Comparison of ENCODE assay signal across 16 cellular contexts in the genomic region with DNA sequence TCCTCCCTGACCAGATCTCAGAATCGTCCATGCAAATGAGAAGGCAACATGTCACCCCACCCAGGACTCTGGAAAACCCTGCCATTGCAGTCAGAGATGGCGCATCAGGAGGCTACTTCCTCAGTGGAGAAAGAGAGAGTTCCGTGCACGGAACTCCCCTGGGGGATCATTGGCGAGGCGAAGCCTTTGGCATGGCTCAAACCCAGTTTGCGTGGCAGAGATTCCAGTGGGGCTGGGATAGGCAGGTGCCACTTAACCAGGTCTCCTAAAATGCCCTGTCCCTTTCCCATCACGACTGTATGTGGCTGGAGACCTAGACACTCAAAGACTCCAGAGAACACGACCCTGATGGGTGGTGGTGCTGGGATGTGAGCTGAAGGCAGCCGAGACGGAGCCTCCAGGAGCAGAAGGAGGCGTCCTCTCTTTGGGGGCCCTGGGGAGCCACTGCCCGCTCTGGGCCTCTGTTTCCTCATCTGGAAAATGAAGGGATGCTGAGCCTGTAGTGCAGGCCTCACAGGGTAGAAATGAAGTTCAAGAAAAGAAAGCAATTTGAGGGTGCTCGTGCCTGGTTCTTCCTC. TPM values are rescaled to one million over a fixed set of nuclear protein-coding genes. Genes with fewer than 3 reads are reported as not detected.
DNase-seq lines count a peak whose midpoint lies in the region; ATAC-seq and TF ChIP-seq lines count a peak whose summit lies in the region.
"Had no signal": no experiment of that assay in that cellular context is flagged by ENCODE, and none has a peak within 500 bp of the region (broad histone marks: within the 10 kb centered on the region; RNA-seq: fewer than 3 reads in every experiment).

No MANE protein-coding gene starts in this region.

- H3K4me2 ChIP-seq in H9 (ENCODE audit: insufficient read depth, insufficient read length, low read length): no peak overlapping the region

- H4K91ac ChIP-seq in H9 (ENCODE audit: insufficient read length, low read depth, low read length): no peak overlapping the region

- H3K56ac ChIP-seq in H9 (ENCODE audit: insufficient read length, low read depth, low read length): no peak overlapping the region

- no peak overlapping the region for H4K5ac ChIP-seq in H9 (ENCODE audit: insufficient read length, low read depth, low read length)

- H3K9me3 Mint-ChIP-seq in activated naive CD4-positive, alpha-beta T cell treated with anti-CD3 and anti-CD28 coated beads for 36 hours: peaks cover 1% of the 10 kb centered on the region
- no peaks in the 10 kb centered on the region for H3K9me3 Mint-ChIP-seq in immature natural killer cell
- H3K9me3 Mint-ChIP-seq in H9: no peaks in the 10 kb centered on the region

- TF ChIP-seq POLR2A in Peyer's patch (IDR thresholded peaks at IDR 0.05) (no peak), transverse colon (IDR thresholded peaks at IDR 0.05) (no peak)

- no peak overlapping the region for H3K23ac ChIP-seq in H9 (ENCODE audit: insufficient read length, low read depth, low read length)

- CTCF ChIA-PET in activated naive CD4-positive, alpha-beta T cell treated with anti-CD3 and anti-CD28 coated beads for 36 hours (lab: Charles Lee): interaction anchor here (1.2 to 1.4 kb wide), 2 partner anchors 21 to 68 kb away, joined by 3 to 6 read pairs; no protein-coding TSS in a partner anchor

- no peak overlapping the region for H3K18ac ChIP-seq in H9 (ENCODE audit: insufficient read length, low read depth, low read length)

- H3T11ph ChIP-seq in H9 (ENCODE audit: low read length): no peak overlapping the region

- no peak overlapping the region for H2BK20ac ChIP-seq in H9 (ENCODE audit: low read depth, low read length, poor library complexity, severe bottlenecking)

- no peak for TF ChIP-seq EP300 in transverse colon (IDR thresholded peaks at IDR 0.05; ENCODE audit: low read depth)

- DNase-seq in activated naive CD4-positive, alpha-beta T cell treated with anti-CD3 and anti-CD28 coated beads for 36 hours: no peak
- no peak for DNase-seq in activated naive CD4-positive, alpha-beta T cell treated with anti-CD3 and anti-CD28 coated beads, Interleukin-2, amount 50 U/mL, for 16 hours
- DNase-seq in Peyer's patch: peak in 1 of 3 donors; percentile 30
- no peak for DNase-seq in immature natural killer cell
- DNase-seq in transverse colon: no peak
- no peak for DNase-seq in HuH-7.5 (ENCODE audit: low spot score)
- no peak for DNase-seq in H9
- DNase-seq in left ventricle myocardium superior: no peak
- DNase-seq: EL, NCI-H1092 treated with DMSO at 0.1 percent for 48 hours, NCI-H82, retina had no signal

- H3K4me3 ChIP-seq in Peyer's patch (peak overlapping the region in 1 of 4 donors; percentile 28), transverse colon (no peak overlapping the region)
- H3K4me3 ChIP-seq: ascending aorta, SJSA1, thyroid gland had no signal

- 89 to 100% methylated on average over 1 to 14 of the region's 14 CpGs for WGBS in transverse colon (ENCODE audit: low coverage in 1 of 2), 2 donors
- no CpG with 5 or more reads among the region's 14 CpGs for WGBS in H9 (ENCODE audit: extremely low coverage, insufficient read length, low lambda C conversion rate)

- no peak for TF ChIP-seq CTCF in Peyer's patch (IDR thresholded peaks at IDR 0.05)
- TF ChIP-seq CTCF in transverse colon (IDR thresholded peaks at IDR 0.05): no peak
- TF ChIP-seq CTCF in H9 (conservative IDR thresholded peaks at IDR 0.05): no peak

- peak overlapping the region; percentile 100 for H3K27ac Mint-ChIP-seq in activated naive CD4-positive, alpha-beta T cell treated with anti-CD3 and anti-CD28 coated beads for 36 hours
- H3K27ac Mint-ChIP-seq in immature natural killer cell (peak overlapping the region; percentile 98 to 100 (median 100)), H9 (peak overlapping the region in 1 of 3 experiments; percentile 34; a peak in 2 of 7 replicates)

- H3K9ac ChIP-seq in H9 (ENCODE audit: extremely low read depth, insufficient read length, low read length): no peak overlapping the region

- H4K8ac ChIP-seq in H9 (replicated peaks; ENCODE audit: insufficient read length, low read depth, low read length): no peak overlapping the region

- H4K20me1 ChIP-seq in H9 (ENCODE audit: control insufficient read depth, insufficient read depth, insufficient read length): no peaks in the 10 kb centered on the region

- H3K27me3 ChIP-seq in Peyer's patch: no peaks in the 10 kb centered on the region
- no peaks in the 10 kb centered on the region for H3K27me3 ChIP-seq in transverse colon
- no peaks in the 10 kb centered on the region for H3K27me3 ChIP-seq in H9 (ENCODE audit: insufficient read depth, low read length)
- H3K27me3 ChIP-seq: ascending aorta, SJSA1, thyroid gland had no signal

- no peak overlapping the region for H3K14ac ChIP-seq in H9 (ENCODE audit: insufficient read depth, low read length)

- no peak overlapping the region for H2BK12ac ChIP-seq in H9 (ENCODE audit: insufficient read length, low read depth, low read length)

- no peak overlapping the region for H2AFZ ChIP-seq in H9 (ENCODE audit: low read length)

- H3K9me3 ChIP-seq in Peyer's patch (no peaks in the 10 kb centered on the region), transverse colon (no peaks in the 10 kb centered on the region), H9 (ENCODE audit: control insufficient read depth, low read depth, low read length) (no peaks in the 10 kb centered on the region)
- H3K9me3 ChIP-seq: ascending aorta, SJSA1, thyroid gland had no signal

- no peak overlapping the region for H2BK15ac ChIP-seq in H9 (ENCODE audit: low read depth, low read length)

- H2AK5ac ChIP-seq in H9 (ENCODE audit: insufficient read length, low read length): no peak overlapping the region

- no peaks in the 10 kb centered on the region for H3K27me3 Mint-ChIP-seq in activated naive CD4-positive, alpha-beta T cell treated with anti-CD3 and anti-CD28 coated beads for 36 hours (ENCODE audit: low read depth)
- H3K27me3 Mint-ChIP-seq in immature natural killer cell (ENCODE audit: low read depth in 3 of 3) (peaks cover 1 to 7% (median 4%) of the 10 kb centered on the region in 3 donors), H9 (ENCODE audit: low read depth) (no peaks in the 10 kb centered on the region)

- no peaks in the 10 kb centered on the region for H3K79me1 ChIP-seq in H9 (ENCODE audit: insufficient read depth, low read depth, low read length, poor library complexity, severe bottlenecking)

- no peak overlapping the region for H2BK120ac ChIP-seq in H9 (ENCODE audit: low read depth, low read length, poor library complexity, severe bottlenecking)

- H3K4ac ChIP-seq in H9 (ENCODE audit: low read depth, low read length): no peak overlapping the region

- H3K23me2 ChIP-seq in H9 (ENCODE audit: insufficient read length, low read depth, low read length, poor library complexity, severe bottlenecking): no peaks in the 10 kb centered on the region

- intact Hi-C loops in activated naive CD4-positive, alpha-beta T cell treated with anti-CD3 and anti-CD28 coated beads for 36 hours (cut with micrococcal nuclease): loop anchor here (1.0 to 5.0 kb wide), 4 partner anchors 9 to 218 kb away; partner anchors contain the start of gene SLC2A11
- intact Hi-C loops in transverse colon (cut with DNase I; ENCODE audit: low total_unique reads) (no loop called here), left ventricle myocardium superior (cut with micrococcal nuclease) (no loop called here)

- H2BK5ac ChIP-seq in H9 (ENCODE audit: insufficient read length, low read length): no peak overlapping the region

- in situ Hi-C loops in transverse colon (cut with MboI; ENCODE audit: low pct_ligation_motif_present in 1 of 4, low pct_unique_long_range_greater_than_20kb in 1 of 4, low sequenced_read_pairs in 3 of 4): no loop called here

- H3K36me3 ChIP-seq in Peyer's patch (peaks cover 0 to 60% (median 0%) of the 10 kb centered on the region in 3 donors), transverse colon (peaks cover 0 to 29% (median 8%) of the 10 kb centered on the region in 4 donors)

- ATAC-seq in left ventricle myocardium superior: no peak

- peaks cover 42% of the 10 kb centered on the region for H3K36me3 Mint-ChIP-seq in activated naive CD4-positive, alpha-beta T cell treated with anti-CD3 and anti-CD28 coated beads for 36 hours (ENCODE audit: low read depth)
- H3K36me3 Mint-ChIP-seq in immature natural killer cell (peaks cover 12 to 37% (median 27%) of the 10 kb centered on the region in 3 donors), H9 (ENCODE audit: insufficient read depth in 1 of 3, low read depth in 3 of 3) (peaks cover 18 to 42% (median 33%) of the 10 kb centered on the region in 3 experiments)

- H3K4me3 Mint-ChIP-seq in activated naive CD4-positive, alpha-beta T cell treated with anti-CD3 and anti-CD28 coated beads for 36 hours: peak overlapping the region; percentile 93
- H3K4me3 Mint-ChIP-seq in immature natural killer cell: peak overlapping the region; percentile 84 to 98 (median 90)
- peak overlapping the region in 1 of 2 experiments; percentile 1; a peak in 1 of 5 replicates for H3K4me3 Mint-ChIP-seq in H9

- H3K4me1 Mint-ChIP-seq in activated naive CD4-positive, alpha-beta T cell treated with anti-CD3 and anti-CD28 coated beads for 36 hours (ENCODE audit: low read depth): peaks cover 44% of the 10 kb centered on the region
- H3K4me1 Mint-ChIP-seq in immature natural killer cell (peaks cover 34 to 46% of the 10 kb centered on the region in 2 donors), H9 (no peaks in the 10 kb centered on the region)

- peaks cover 0 to 17% (median 7%) of the 10 kb centered on the region in 4 donors for H3K4me1 ChIP-seq in Peyer's patch
- H3K4me1 ChIP-seq in transverse colon: no peaks in the 10 kb centered on the region
- no peaks in the 10 kb centered on the region for H3K4me1 ChIP-seq in H9 (ENCODE audit: insufficient read depth, low read length)
- H3K4me1 ChIP-seq: ascending aorta, SJSA1, thyroid gland had no signal

- H3K79me2 ChIP-seq in H9 (ENCODE audit: insufficient read depth, low read length): no peaks in the 10 kb centered on the region

- H3K27ac ChIP-seq in Peyer's patch (peak overlapping the region; percentile 75 to 85 (median 78)), transverse colon (peak overlapping the region; percentile 33 to 69 (median 47)), H9 (ENCODE audit: insufficient read length, low read depth, low read length) (no peak overlapping the region)
- H3K27ac ChIP-seq: ascending aorta, SJSA1, thyroid gland had no signal

RNA-seq across cellular contexts. Expression of gene RGL4, which starts 5.0 kb away (rescaled TPM):
- total RNA-seq in activated naive CD4-positive, alpha-beta T cell treated with anti-CD3 and anti-CD28 coated beads for 36 hours: 10 to 100 TPM; 22.0 to 24.1 TPM
- total RNA-seq in Peyer's patch (not detected), transverse colon (1 to 10 TPM in 1 of 4 donors, under 1 TPM in 1, not detected in 2; 0.82 to 1.1 TPM), H9 (2021) (not detected in 2 replicates), left ventricle myocardium superior (not detected)
- 10 to 100 TPM; 40.6 to 47.8 (median 42.8) TPM for polyA plus RNA-seq in immature natural killer cell
- total RNA-seq: ascending aorta, endothelial cell of umbilical vein, SJSA1 had no signal
- polyA plus RNA-seq: endothelial cell of umbilical vein had no signal

RNA-seq across cellular contexts. Expression of gene ZNF70, which starts 55.1 kb away (rescaled TPM):
- under 1 TPM; 0.79 to 0.93 TPM for total RNA-seq in activated naive CD4-positive, alpha-beta T cell treated with anti-CD3 and anti-CD28 coated beads for 36 hours
- total RNA-seq in Peyer's patch: 10 to 100 TPM in 1 of 4 donors, 1 to 10 TPM in 3; 2.5 to 25.6 (median 6.2) TPM
- polyA plus RNA-seq in immature natural killer cell: under 1 TPM in 2 of 3 donors, not detected in 1; 0.29 to 1.00 TPM
- total RNA-seq in transverse colon: 1 to 10 TPM; 2.7 to 7.5 (median 5.9) TPM
- 3.2 and 3.5 TPM in 2 replicates for total RNA-seq in H9 (2021)
- total RNA-seq in left ventricle myocardium superior: 3.5 TPM

RNA-seq across cellular contexts. Expression of gene VPREB3, which starts 58.4 kb away (rescaled TPM):
- not detected for total RNA-seq in activated naive CD4-positive, alpha-beta T cell treated with anti-CD3 and anti-CD28 coated beads for 36 hours
- 10 to 100 TPM in 1 of 4 donors, not detected in 3; 29.7 TPM for total RNA-seq in Peyer's patch
- 1 to 10 TPM in 1 of 3 donors, not detected in 2; 1.3 TPM for polyA plus RNA-seq in immature natural killer cell
- total RNA-seq in transverse colon: 1 to 10 TPM in 2 of 4 donors, not detected in 2; 2.6 to 5.4 TPM
- total RNA-seq in H9 (2021): 0.50 TPM in 2 replicates
- total RNA-seq in left ventricle myocardium superior: 0.97 TPM
- total RNA-seq: ascending aorta, endothelial cell of umbilical vein, SJSA1, thyroid gland had no signal
- polyA plus RNA-seq: endothelial cell of umbilical vein had no signal

Comparison
In these comparisons a context has a peak if more than half of its experiments do, and no peak if none do; other contexts are left out.
1. RNA of gene RGL4, which starts 5.0 kb away (total RNA-seq): 22.0 to 24.1 TPM in activated naive CD4-positive, alpha-beta T cell treated with anti-CD3 and anti-CD28 coated beads for 36 hours; 0.82 to 1.1 TPM in transverse colon, not detected in H9, not detected in Peyer's patch and not detected in left ventricle myocardium superior (single experiment); every median in the first group is over 10 times any median in the second.